In genomic region chr6:52305948-52306767, GRCh38 we compare ENCODE assay signal across 8 cellular contexts. TPM values are rescaled to one million over a fixed set of nuclear protein-coding genes. Genes with fewer than 3 reads are reported as not detected.
DNase-seq lines count a peak whose midpoint lies in the region; ATAC-seq and TF ChIP-seq lines count a peak whose summit lies in the region.

No MANE protein-coding gene starts in this region.

- H3K4me3 Mint-ChIP-seq in endodermal cell = peak overlapping the region; percentile 63

- H3K27me3 ChIP-seq in endodermal cell (ENCODE audit: control insufficient read depth, insufficient read depth, low read length, poor library complexity, severe bottlenecking) = no peaks in the 10 kb centered on the region

- no peaks in the 10 kb centered on the region for H3K4me1 ChIP-seq in endodermal cell (ENCODE audit: control insufficient read depth, insufficient read depth, low read length)

- H3K9me3 ChIP-seq in endodermal cell (ENCODE audit: control insufficient read depth, low read length) = no peaks in the 10 kb centered on the region

- H3K27ac Mint-ChIP-seq in endodermal cell = no peak overlapping the region

- ATAC-seq in GM21423 (IDR thresholded peaks at IDR 0.05; ENCODE audit: unreplicated experiment) = peak; percentile 63
- ATAC-seq in HG03575 (IDR thresholded peaks at IDR 0.05; ENCODE audit: extremely low read depth, insufficient number of reproducible peaks, low FRiP score, unreplicated experiment) = peak; percentile 74

- H3K4me1 Mint-ChIP-seq in endodermal cell = peaks cover 3% of the 10 kb centered on the region

- peaks cover 6% of the 10 kb centered on the region for H3K27me3 Mint-ChIP-seq in endodermal cell (ENCODE audit: insufficient read depth)

- no peak overlapping the region for H3K27ac ChIP-seq in endodermal cell (ENCODE audit: low read depth, low read length)

- no peaks in the 10 kb centered on the region for H3K36me3 ChIP-seq in endodermal cell (ENCODE audit: control insufficient read depth, insufficient read depth, low read length)

- no peak for TF ChIP-seq CTCF in GM12864 (IDR thresholded peaks at IDR 0.05; ENCODE audit: low read depth, low read length, missing control alignments)
- no peak for TF ChIP-seq CTCF in endodermal cell (conservative IDR thresholded peaks at IDR 0.05)

- peak; percentile 75 for DNase-seq in GM12864 (ENCODE audit: low read depth)
- no peak for DNase-seq in endodermal cell
- DNase-seq in NCI-H446 (lab: John Stamatoyannopoulos, UW) = no peak
- no peak for DNase-seq in NCI-H526 treated with DMSO at 0.1 percent for 48 hours (lab: John Stamatoyannopoulos, UW)
- no peak for DNase-seq in NCI-H1105 (lab: John Stamatoyannopoulos, UW)
- DNase-seq in NCI-H774 (lab: John Stamatoyannopoulos, UW) = no peak

- no peak overlapping the region for H3K9ac ChIP-seq in endodermal cell (ENCODE audit: extremely low read depth, low read length, poor library complexity, severe bottlenecking)

- H3K36me3 Mint-ChIP-seq in endodermal cell (ENCODE audit: low read depth) = no peaks in the 10 kb centered on the region

- peak overlapping the region; percentile 9; the same call in 1 of the 2 replicates for H3K4me3 ChIP-seq in GM12864 (ENCODE audit: low read depth, low read length)
- H3K4me3 ChIP-seq in endodermal cell (ENCODE audit: low read length) = no peak overlapping the region

- no peaks in the 10 kb centered on the region for H3K9me3 Mint-ChIP-seq in endodermal cell

- WGBS in endodermal cell (ENCODE audit: insufficient coverage in 1 of 2, insufficient read length in 1 of 2), 2 experiments = 91 to 93% methylated on average over 6 to 15 of the region's 15 CpGs

RNA-seq across cellular contexts. Expression of gene MCM3, which starts 21.6 kb away (rescaled TPM):
- total RNA-seq in endodermal cell = 100 to 1,000 TPM; 168 to 172 TPM
- 115 TPM for polyA plus RNA-seq in endodermal cell (2013, experiment 1 of 2)
- polyA plus RNA-seq in endodermal cell (2013, experiment 2 of 2) = 102 TPM

RNA-seq across cellular contexts. Expression of gene PAQR8, which starts 55.8 kb away (rescaled TPM):
- 1 to 10 TPM; 5.9 to 6.7 TPM for total RNA-seq in endodermal cell
- 11.0 TPM for polyA plus RNA-seq in endodermal cell (2013, experiment 1 of 2)
- polyA plus RNA-seq in endodermal cell (2013, experiment 2 of 2) = 11.9 TPM
